5 cellular contexts compared by ENCODE assay signal in genomic region chr14:105736331-105736730, GRCh38.
DNase-seq lines count a peak whose midpoint lies in the region; ATAC-seq and TF ChIP-seq lines count a peak whose summit lies in the region.
"Not testable (repeated sequence)": the region's sequence is repeated elsewhere in the genome, so short reads cannot be mapped to it uniquely, and the experiment has no call there.

No MANE protein-coding gene starts in this region.

- not testable (repeated sequence) for H3K9ac ChIP-seq in Karpas-422 (ENCODE audit: low read length)

- not testable (repeated sequence) for H3K4me3 Mint-ChIP-seq in osteocyte (ENCODE audit: unreplicated experiment)

- TF ChIP-seq CTCF in RWPE2 (IDR thresholded peaks at IDR 0.05; ENCODE audit: poor library complexity, severe bottlenecking); osteocyte (IDR thresholded peaks at IDR 0.05); spleen (IDR thresholded peaks at IDR 0.05 in 8 of 11, conservative IDR thresholded peaks at IDR 0.05 in 3 of 11): not testable (repeated sequence)

- not testable (repeated sequence) for ATAC-seq in RWPE2 (ENCODE audit: low read depth); Right ventricle myocardium superior (ENCODE audit: poor library complexity)

- not testable (repeated sequence) for H3K27ac Mint-ChIP-seq in osteocyte (ENCODE audit: unreplicated experiment)

- H3K4me1 ChIP-seq in Karpas-422 (ENCODE audit: low read length); RWPE2 (ENCODE audit: insufficient read depth, poor library complexity, severe bottlenecking); spleen: not testable (repeated sequence)

- H4K20me1 ChIP-seq in Karpas-422 (ENCODE audit: insufficient read depth, low read depth, low read length): not testable (repeated sequence)

- H3K36me3 Mint-ChIP-seq in osteocyte (ENCODE audit: unreplicated experiment): not testable (repeated sequence)

- DNase-seq in Karpas-422 (peak; percentile 31), RWPE2 (ENCODE audit: low spot score) (peak; percentile 56), Right ventricle myocardium superior (peak; percentile 36), osteocyte (ENCODE audit: extremely low spot score, unreplicated experiment) (peak; percentile 76), spleen (peak; percentile 65)

- H3K79me2 ChIP-seq in Karpas-422 (ENCODE audit: low read length): not testable (repeated sequence)

- H3K27me3 ChIP-seq in Karpas-422 (ENCODE audit: low read length); RWPE2 (ENCODE audit: insufficient read depth, poor library complexity, severe bottlenecking); spleen (replicated peaks in 1 of 7): not testable (repeated sequence)

- H3K9me3 ChIP-seq in Karpas-422 (ENCODE audit: low read length); RWPE2 (ENCODE audit: severe bottlenecking); spleen: not testable (repeated sequence)

- not testable (repeated sequence) for TF ChIP-seq POLR2A in spleen (IDR thresholded peaks at IDR 0.05)

- H3K36me3 ChIP-seq in Karpas-422 (ENCODE audit: insufficient read depth, low read length): peaks cover 30% of the 10 kb centered on the region
- not testable (repeated sequence) for H3K36me3 ChIP-seq in RWPE2 (ENCODE audit: low read depth); spleen

- intact Hi-C loops in Right ventricle myocardium superior (cut with DNase I); spleen (cut with DNase I; ENCODE audit: low total_unique reads): not testable (repeated sequence)

- H2AFZ ChIP-seq in Karpas-422 (ENCODE audit: low read length): not testable (repeated sequence)

- not testable (repeated sequence) for H3K9me2 ChIP-seq in Karpas-422 (replicated peaks; ENCODE audit: insufficient read depth, low read length)

- not testable (repeated sequence) for H3K4me3 ChIP-seq in Karpas-422 (ENCODE audit: low read length); RWPE2 (ENCODE audit: severe bottlenecking); spleen

- H3K27ac ChIP-seq in Karpas-422 (ENCODE audit: low read length); RWPE2 (ENCODE audit: poor library complexity, severe bottlenecking); spleen: not testable (repeated sequence)

- H3K27me3 Mint-ChIP-seq in osteocyte (ENCODE audit: unreplicated experiment): not testable (repeated sequence)

- H3K4me1 Mint-ChIP-seq in osteocyte (ENCODE audit: unreplicated experiment): not testable (repeated sequence)

- WGBS in spleen, 5 donors: 82 to 90% (median 83%) methylated on average over 11 to 16 of the region's 20 CpGs; no CpG with 5 or more reads in 2 of the 5 donors

- H3K4me2 ChIP-seq in Karpas-422 (ENCODE audit: low read depth, low read length, poor library complexity, severe bottlenecking): not testable (repeated sequence)

- not testable (repeated sequence) for H3K9me3 Mint-ChIP-seq in osteocyte (ENCODE audit: unreplicated experiment)
